ENCODE assay signal across 8 cellular contexts in genomic region chr2:219206442-219207253, GRCh38. TPM values are rescaled to one million over a fixed set of nuclear protein-coding genes. Genes with fewer than 3 reads are reported as not detected.
A peak's percentile ranks its signal among the peaks of the same experiment; 100 is the strongest.
DNase-seq lines count a peak whose midpoint lies in the region; ATAC-seq and TF ChIP-seq lines count a peak whose summit lies in the region.

Gene ZFAND2B, plus strand, starts transcription at chr2:219206782. Its CDS starts 206 bp downstream, at chr2:219206988.

- H3K4me3 Mint-ChIP-seq in osteocyte (ENCODE audit: unreplicated experiment), result peak within 1 kb of the TSS; percentile 89

- H3K36me3 ChIP-seq in thoracic aorta, result peaks cover 6% of the 10 kb centered on the region

- no peaks in the 10 kb centered on the region for H3K27me3 Mint-ChIP-seq in osteocyte (ENCODE audit: unreplicated experiment)

- H3K36me3 Mint-ChIP-seq in activated naive CD4-positive, alpha-beta T cell treated with anti-CD3 and anti-CD28 coated beads, Interleukin-2, amount 50 U/mL, for 72 hours, result peaks cover 0 to 8% of the 10 kb centered on the region in 2 donors
- H3K36me3 Mint-ChIP-seq in osteocyte (ENCODE audit: unreplicated experiment), result peaks cover 7% of the 10 kb centered on the region

- DNase-seq in GM12864 (ENCODE audit: low read depth), result peak; percentile 78
- peak; percentile 89 for DNase-seq in NCI-H1105 (lab: John Stamatoyannopoulos, UW)
- DNase-seq in SKM-1 (lab: John Stamatoyannopoulos, UW; ENCODE audit: unreplicated experiment), result peak; percentile 80
- peak; percentile 95 to 99 for DNase-seq in activated naive CD4-positive, alpha-beta T cell treated with anti-CD3 and anti-CD28 coated beads, Interleukin-2, amount 50 U/mL, for 72 hours (ENCODE audit: low spot score in 2 of 2)
- no peak for DNase-seq in glomerular endothelial cell (ENCODE audit: extremely low read depth, low read depth, low spot score)
- peak; percentile 99 for DNase-seq in osteocyte (ENCODE audit: extremely low spot score, unreplicated experiment)
- peak; percentile 72 for DNase-seq in thoracic aorta (ENCODE audit: low spot score)

- peak; percentile 97 for ATAC-seq in HG02642 (IDR thresholded peaks at IDR 0.05; ENCODE audit: poor library complexity, unreplicated experiment)
- peak; percentile 97 to 98 for ATAC-seq in activated naive CD4-positive, alpha-beta T cell treated with anti-CD3 and anti-CD28 coated beads, Interleukin-2, amount 50 U/mL, for 72 hours
- ATAC-seq in thoracic aorta (ENCODE audit: insufficient number of reproducible peaks, low FRiP score, low read depth), result peak; percentile 88

- H3K9me3 ChIP-seq in thoracic aorta, result no peaks in the 10 kb centered on the region

- peaks cover 25% of the 10 kb centered on the region for H3K4me1 Mint-ChIP-seq in osteocyte (ENCODE audit: unreplicated experiment)

- H3K4me3 ChIP-seq in GM12864 (ENCODE audit: low read depth, low read length), result peak within 1 kb of the TSS; percentile 69
- peak within 1 kb of the TSS; percentile 91 for H3K4me3 ChIP-seq in thoracic aorta

- TF ChIP-seq CTCF in GM12864 (IDR thresholded peaks at IDR 0.05; ENCODE audit: low read depth, low read length, missing control alignments) (no peak), osteocyte (IDR thresholded peaks at IDR 0.05) (no peak), thoracic aorta (IDR thresholded peaks at IDR 0.05) (peak; percentile 33)

- peak within 1 kb of the TSS; percentile 89 to 97 for H3K27ac Mint-ChIP-seq in activated naive CD4-positive, alpha-beta T cell treated with anti-CD3 and anti-CD28 coated beads, Interleukin-2, amount 50 U/mL, for 72 hours
- peak within 1 kb of the TSS; percentile 96 for H3K27ac Mint-ChIP-seq in osteocyte (ENCODE audit: unreplicated experiment)

- no peaks in the 10 kb centered on the region for H3K27me3 ChIP-seq in thoracic aorta (replicated peaks; ENCODE audit: insufficient read depth)

- peak within 1 kb of the TSS; percentile 85 to 93 for H3K27ac ChIP-seq in thoracic aorta

- H3K4me1 ChIP-seq in thoracic aorta (ENCODE audit: control insufficient read depth in 1 of 2, low read depth in 2 of 2), result peaks cover 15 to 25% of the 10 kb centered on the region in 2 donors

- H3K9me3 Mint-ChIP-seq in activated naive CD4-positive, alpha-beta T cell treated with anti-CD3 and anti-CD28 coated beads, Interleukin-2, amount 50 U/mL, for 72 hours, result peaks cover 0 to 4% of the 10 kb centered on the region in 2 donors
- H3K9me3 Mint-ChIP-seq in osteocyte (ENCODE audit: unreplicated experiment), result no peaks in the 10 kb centered on the region

RNA-seq across cellular contexts. Expression of gene ZFAND2B, which starts in this region (rescaled TPM):
- 10 to 100 TPM; 25.6 to 66.5 TPM for total RNA-seq in activated naive CD4-positive, alpha-beta T cell treated with anti-CD3 and anti-CD28 coated beads, Interleukin-2, amount 50 U/mL, for 72 hours
- total RNA-seq in glomerular endothelial cell (23.7 and 26.1 TPM in 2 replicates), osteocyte (30.0 and 31.4 TPM in 2 replicates), thoracic aorta (10 to 100 TPM; 21.7 to 83.8 TPM)
